In the genomic region with DNA sequence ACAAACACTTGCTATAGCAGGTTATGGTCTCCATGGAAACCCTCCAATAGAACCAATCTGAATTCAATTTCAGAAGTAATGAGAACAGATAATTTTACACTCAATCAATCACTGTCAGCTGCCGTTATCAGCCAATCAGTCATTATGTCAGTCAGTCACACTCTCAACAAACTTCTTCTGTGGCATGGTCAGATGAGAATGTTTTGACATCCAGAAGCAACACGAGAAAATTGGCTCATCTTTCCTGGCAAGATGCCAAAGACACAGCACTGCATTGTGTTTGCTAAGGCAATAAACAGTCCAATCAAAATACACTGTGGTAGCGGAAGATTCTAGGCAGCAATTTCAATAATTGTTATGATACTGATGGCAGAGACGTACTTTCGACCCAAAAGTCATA, we compare ENCODE assay signal across 14 cellular contexts.
DNase-seq lines count a peak whose midpoint lies in the region; ATAC-seq and TF ChIP-seq lines count a peak whose summit lies in the region.
"Had no signal": no experiment of that assay in that cellular context is flagged by ENCODE, and none has a peak within 500 bp of the region (broad histone marks: within the 10 kb centered on the region; RNA-seq: fewer than 3 reads in every experiment).

No MANE protein-coding gene starts in this region.

- TF ChIP-seq CTCF in epithelial cell of esophagus (IDR thresholded peaks at IDR 0.05; ENCODE audit: insufficient read depth, low read depth, low read length, missing control alignments), result no peak
- no peak for TF ChIP-seq CTCF in gastrocnemius medialis (IDR thresholded peaks at IDR 0.05 in 4 of 5, conservative IDR thresholded peaks at IDR 0.05 in 1 of 5)
- no peak for TF ChIP-seq CTCF in osteocyte (IDR thresholded peaks at IDR 0.05)
- no peak for TF ChIP-seq CTCF in endothelial cell (IDR thresholded peaks at IDR 0.05; ENCODE audit: unreplicated experiment)

- no peaks in the 10 kb centered on the region for H3K27me3 ChIP-seq in gastrocnemius medialis
- H3K27me3 ChIP-seq: thyroid gland had no signal

- peak overlapping the region in 3 of 4 donors; percentile 5 to 49 (median 15) for H3K27ac ChIP-seq in gastrocnemius medialis
- H3K27ac ChIP-seq: parathyroid adenoma, thyroid gland had no signal

- H3K9me3 ChIP-seq in gastrocnemius medialis, result no peaks in the 10 kb centered on the region
- H3K9me3 ChIP-seq: thyroid gland had no signal

- peaks cover 45% of the 10 kb centered on the region for H3K4me1 Mint-ChIP-seq in osteocyte (ENCODE audit: unreplicated experiment)
- H3K4me1 Mint-ChIP-seq in endothelial cell (ENCODE audit: unreplicated experiment), result peaks cover 15% of the 10 kb centered on the region
- H3K4me1 Mint-ChIP-seq: activated CD8-positive, alpha-beta memory T cell treated with anti-CD3 and anti-CD28 coated beads, Interleukin-2, amount 10 ng/mL, durations not matched to agents 7 days and 5 days had no signal

- TF ChIP-seq POLR2A in gastrocnemius medialis (IDR thresholded peaks at IDR 0.05), result no peak

- H3K36me3 Mint-ChIP-seq in osteocyte (ENCODE audit: unreplicated experiment) (peaks cover 2% of the 10 kb centered on the region), endothelial cell (ENCODE audit: low read depth, unreplicated experiment) (no peaks in the 10 kb centered on the region)
- H3K36me3 Mint-ChIP-seq: activated CD8-positive, alpha-beta memory T cell treated with anti-CD3 and anti-CD28 coated beads, Interleukin-2, amount 10 ng/mL, durations not matched to agents 7 days and 5 days had no signal

- peaks cover 31 to 35% of the 10 kb centered on the region in 2 donors for H3K4me1 ChIP-seq in gastrocnemius medialis
- H3K4me1 ChIP-seq: parathyroid adenoma had no signal

- H3K4me3 ChIP-seq in epithelial cell of esophagus (ENCODE audit: low read length) (no peak overlapping the region), gastrocnemius medialis (no peak overlapping the region)
- H3K4me3 ChIP-seq: thyroid gland had no signal

- H3K36me3 ChIP-seq in gastrocnemius medialis, result no peaks in the 10 kb centered on the region
- H3K36me3 ChIP-seq: thyroid gland had no signal

- intact Hi-C loops in gastrocnemius medialis (cut with DNase I; ENCODE audit: low total_unique reads), result no loop called here

- H3K9me3 Mint-ChIP-seq in osteocyte (ENCODE audit: unreplicated experiment) (no peaks in the 10 kb centered on the region), endothelial cell (ENCODE audit: unreplicated experiment) (no peaks in the 10 kb centered on the region)
- H3K9me3 Mint-ChIP-seq: T-helper 2 cell treated with Interferon-gamma antibody and Interleukin-4, amounts not matched to agents 5 μg/mL and 100 μg/mL, for 36 hours had no signal

- ATAC-seq in gastrocnemius medialis (peak; percentile 83 to 88), GM21515 (IDR thresholded peaks at IDR 0.05; ENCODE audit: unreplicated experiment) (no peak), HG03097 (IDR thresholded peaks at IDR 0.05; ENCODE audit: low FRiP score, unreplicated experiment) (no peak)
- ATAC-seq: activated CD8-positive, alpha-beta memory T cell treated with anti-CD3 and anti-CD28 coated beads, Interleukin-2, amount 10 ng/mL, durations not matched to agents 7 days and 5 days had no signal

- peak; percentile 66 for DNase-seq in NCI-H1105 (lab: John Stamatoyannopoulos, UW)
- peak; percentile 26 for DNase-seq in epithelial cell of esophagus (ENCODE audit: low read depth)
- peak; percentile 54 to 71 for DNase-seq in gastrocnemius medialis
- DNase-seq in osteocyte (ENCODE audit: extremely low spot score, unreplicated experiment), result no peak
- DNase-seq in endothelial cell (ENCODE audit: low spot score), result no peak
- DNase-seq: activated CD8-positive, alpha-beta memory T cell treated with anti-CD3 and anti-CD28 coated beads, Interleukin-2, amount 10 ng/mL, durations not matched to agents 7 days and 5 days; amniotic stem cell; NCI-H526 had no signal

- H3K27me3 Mint-ChIP-seq in osteocyte (ENCODE audit: unreplicated experiment) (peaks cover 3% of the 10 kb centered on the region), endothelial cell (ENCODE audit: unreplicated experiment) (no peaks in the 10 kb centered on the region)

- H3K4me3 Mint-ChIP-seq in osteocyte (ENCODE audit: unreplicated experiment), result no peak overlapping the region
- no peak overlapping the region for H3K4me3 Mint-ChIP-seq in endothelial cell (ENCODE audit: unreplicated experiment)
- H3K4me3 Mint-ChIP-seq: activated CD8-positive, alpha-beta memory T cell treated with anti-CD3 and anti-CD28 coated beads, Interleukin-2, amount 10 ng/mL, durations not matched to agents 7 days and 5 days; T-helper 2 cell treated with Interferon-gamma antibody and Interleukin-4, amounts not matched to agents 5 μg/mL and 100 μg/mL, for 36 hours had no signal

- in situ Hi-C loops in gastrocnemius medialis (cut with MboI; ENCODE audit: low sequenced_read_pairs in 4 of 4), result no loop called here

- H3K27ac Mint-ChIP-seq in osteocyte (ENCODE audit: unreplicated experiment) (no peak overlapping the region), endothelial cell (ENCODE audit: unreplicated experiment) (no peak overlapping the region)
- H3K27ac Mint-ChIP-seq: activated CD8-positive, alpha-beta memory T cell treated with anti-CD3 and anti-CD28 coated beads, Interleukin-2, amount 10 ng/mL, durations not matched to agents 7 days and 5 days; T-helper 2 cell treated with Interferon-gamma antibody and Interleukin-4, amounts not matched to agents 5 μg/mL and 100 μg/mL, for 36 hours had no signal

TF ChIP-seq in PFSK-1, 5 proteins besides CTCF, POLR2A, EP300 and RAD21:
- peak; percentile 50; the same call in 1 of the 2 replicates for TF ChIP-seq SIN3A (IDR thresholded peaks at IDR 0.05; ENCODE audit: borderline replicate concordance, insufficient read depth, low read length)
- no peak for TF ChIP-seq POLR2AphosphoS5 (IDR thresholded peaks at IDR 0.05; ENCODE audit: low read depth, low read length)

Comparison
In these comparisons a context has a peak if more than half of its experiments do, and no peak if none do; other contexts are left out.
1. DNase-seq: peak in NCI-H1105 (single experiment), epithelial cell of esophagus (single experiment) and gastrocnemius medialis (2 of 2); none in osteocyte (single experiment) and endothelial cell (single experiment).
2. ATAC-seq: peak in gastrocnemius medialis (2 of 2); none in GM21515 (single experiment) and HG03097 (single experiment).